In the genomic region with DNA sequence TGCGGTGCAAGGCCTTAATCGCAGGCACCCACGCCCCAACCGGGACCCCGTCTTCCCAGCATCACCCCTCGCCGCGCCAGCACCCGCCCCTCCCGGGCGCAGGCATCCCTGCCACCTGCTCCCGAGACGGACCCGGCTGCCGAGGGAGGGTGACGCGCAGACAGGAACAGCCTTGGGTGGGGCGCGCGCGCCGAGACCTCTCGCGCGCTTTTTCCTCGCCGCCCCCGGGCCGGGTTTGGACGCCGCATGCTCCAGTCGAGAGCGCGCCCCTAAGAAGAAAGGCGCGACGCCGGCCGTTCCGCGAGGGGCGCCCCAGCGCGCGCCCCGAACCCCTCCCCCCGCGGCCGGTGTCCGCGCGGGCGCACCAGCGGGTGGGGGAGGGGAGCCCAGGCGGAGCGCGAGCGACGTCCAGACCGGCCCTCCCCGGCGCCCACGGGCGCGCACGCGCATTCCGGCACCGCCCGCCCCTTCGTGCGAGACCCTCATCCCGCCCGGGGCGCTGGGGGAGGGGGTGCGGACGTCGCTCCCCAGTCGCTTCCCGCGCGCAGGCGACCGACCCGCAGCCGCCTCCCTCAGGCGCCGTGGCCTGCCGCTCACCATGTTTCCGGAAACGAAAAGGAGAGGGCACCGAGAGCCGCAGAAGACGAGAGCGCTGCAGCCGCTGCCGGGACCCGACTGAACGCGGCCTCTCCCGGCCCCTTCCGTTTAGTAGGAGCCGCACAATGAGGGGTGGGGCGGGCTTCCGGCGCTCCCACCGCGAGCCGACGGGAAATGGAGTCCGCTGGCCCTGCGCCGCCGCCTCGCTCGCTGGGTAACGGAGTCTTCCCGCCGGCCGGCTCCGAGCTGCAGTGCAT, we compare ENCODE assay signal across 8 cellular contexts. TPM values are rescaled to one million over a fixed set of nuclear protein-coding genes. Genes with fewer than 3 reads are reported as not detected.
DNase-seq lines count a peak whose midpoint lies in the region; ATAC-seq and TF ChIP-seq lines count a peak whose summit lies in the region.

A gene (minus strand): TSS at position 681 of the 854 bp plus-strand sequence. CDS start 81 bp downstream, at position 600.

- peak; percentile 50 for ATAC-seq in HG02678 (IDR thresholded peaks at IDR 0.05; ENCODE audit: unreplicated experiment)

- H3K4me1 Mint-ChIP-seq in type B pancreatic cell (ENCODE audit: unreplicated experiment) = peaks cover 27% of the 10 kb centered on the region

- peaks cover 31% of the 10 kb centered on the region for H3K36me3 Mint-ChIP-seq in type B pancreatic cell

- DNase-seq in NCI-H1417 (lab: John Stamatoyannopoulos, UW) = peak; percentile 96 to 99 (median 99)
- peak; percentile 95 to 99 (median 96) for DNase-seq in T-helper 1 cell
- peak; percentile 99 for DNase-seq in cardiac septum (ENCODE audit: low spot score)
- DNase-seq in posterior cingulate gyrus = peak; percentile 96 to 100 (median 98)
- peak; percentile 99 for DNase-seq in type B pancreatic cell (ENCODE audit: extremely low spot score, unreplicated experiment)

- H3K4me3 Mint-ChIP-seq in type B pancreatic cell = peak within 1 kb of the TSS; percentile 93

- peak within 1 kb of the TSS; percentile 97 for H3K27ac Mint-ChIP-seq in type B pancreatic cell

- WGBS in adipose tissue, 3 donors = 0% methylated on average over 82 to 120 of the region's 121 CpGs

- intact Hi-C loops in cardiac septum (cut with DNase I) (loop anchor here (5.0 kb wide), 1 partner anchor 145 kb away; a partner anchor contains a TSS), posterior cingulate gyrus (cut with DNase I) (loop anchor here (2.0 kb wide), 1 partner anchor 33 kb away; a partner anchor contains a TSS)

- peak; percentile 99 for TF ChIP-seq POLR2A in GM10847 (IDR thresholded peaks at IDR 0.05; ENCODE audit: extremely low read depth, insufficient read length)

- TF ChIP-seq CTCF in type B pancreatic cell (conservative IDR thresholded peaks at IDR 0.05) = peak; percentile 27

- H3K9me3 Mint-ChIP-seq in type B pancreatic cell = no peaks in the 10 kb centered on the region

- H3K27me3 Mint-ChIP-seq in type B pancreatic cell = no peaks in the 10 kb centered on the region

- peak within 1 kb of the TSS; percentile 97 for H3K27ac ChIP-seq in adipose tissue (ENCODE audit: low read depth, low read length)

RNA-seq across cellular contexts. Expression of the gene that starts here (rescaled TPM):
- 100 to 1,000 TPM; 206 to 826 (median 597) TPM for polyA plus RNA-seq in adipose tissue
- 434 TPM for total RNA-seq in cardiac septum
- total RNA-seq in type B pancreatic cell (ENCODE audit: low replicate concordance) = 947 and 981 TPM in 2 replicates

Comparison
In these comparisons a context has a peak if more than half of its experiments do, and no peak if none do; other contexts are left out.
1. Peak in every context shown above with its lines: DNase-seq, ATAC-seq and H3K27ac ChIP-seq.